ENCODE assay signal across 20 cellular contexts in genomic region chr12:81231574-81232368, GRCh38.
"Had no signal": no experiment of that assay in that cellular context is flagged by ENCODE, and none has a peak within 500 bp of the region (broad histone marks: within the 10 kb centered on the region; RNA-seq: fewer than 3 reads in every experiment).

No MANE protein-coding gene starts in this region.

- DNase-seq: activated CD4-positive, alpha-beta T cell treated with anti-CD3 and anti-CD28 coated beads, Interleukin-2, amount 50 U/mL, for 48 hours; activated CD4-positive, CD25-positive, alpha-beta regulatory T cell treated with anti-CD3 and anti-CD28 coated beads, Interleukin-2, amount 50 U/mL, for 72 hours; activated CD8-positive, alpha-beta memory T cell treated with anti-CD3 and anti-CD28 coated beads, Interleukin-2, amount 10 ng/mL, durations not matched to agents 7 days and 5 days; activated effector memory CD4-positive, alpha-beta T cell treated with anti-CD3 and anti-CD28 coated beads, Interleukin-2, amount 50 U/mL, for 16 hours; activated T-cell treated with anti-CD3 and anti-CD28 coated beads, Interleukin-2, amount 50 U/mL, for 24 hours; amygdala; dermis blood vessel endothelial cell; endodermal cell; left cardiac atrium; mammary epithelial cell; naive thymus-derived CD4-positive, alpha-beta T cell; nucleus accumbens; spleen; stimulated activated CD4-positive, alpha-beta T cell treated with anti-CD3 and anti-CD28 coated beads, Interleukin-1b, Interleukin-23, amount 100 ng/mL, for 48 hours had no signal

- H3K27ac Mint-ChIP-seq: activated CD8-positive, alpha-beta memory T cell treated with anti-CD3 and anti-CD28 coated beads, Interleukin-2, amount 10 ng/mL, durations not matched to agents 7 days and 5 days; activated naive CD8-positive, alpha-beta T cell; activated T-cell treated with anti-CD3 and anti-CD28 coated beads, Interleukin-2, amount 50 U/mL, for 24 hours; brain; endodermal cell; naive thymus-derived CD4-positive, alpha-beta T cell; progenitor cell of endocrine pancreas; stimulated activated memory B cell treated with anti-CD40 and anti-IgM and Interleukin-4, amounts not matched to agents 10 μg/mL and 1 μg/mL and 100 μg/mL, for 72 hours; T-helper 2 cell treated with Interferon-gamma antibody and Interleukin-4, amounts not matched to agents 5 μg/mL and 100 μg/mL, for 36 hours had no signal

- H3K9me3 Mint-ChIP-seq: brain; endodermal cell; T-helper 2 cell treated with Interferon-gamma antibody and Interleukin-4, amounts not matched to agents 5 μg/mL and 100 μg/mL, for 36 hours had no signal

- H3K36me3 ChIP-seq: spleen had no signal

- H3K9me3 ChIP-seq: spleen, tibial nerve had no signal

- H3K36me3 Mint-ChIP-seq: activated CD8-positive, alpha-beta memory T cell treated with anti-CD3 and anti-CD28 coated beads, Interleukin-2, amount 10 ng/mL, durations not matched to agents 7 days and 5 days; activated naive CD8-positive, alpha-beta T cell; brain; naive thymus-derived CD4-positive, alpha-beta T cell; stimulated activated memory B cell treated with anti-CD40 and anti-IgM and Interleukin-4, amounts not matched to agents 10 μg/mL and 1 μg/mL and 100 μg/mL, for 72 hours had no signal

- H3K4me3 ChIP-seq: spleen, tibial nerve had no signal

- H3K27me3 Mint-ChIP-seq: activated CD8-positive, alpha-beta memory T cell treated with anti-CD3 and anti-CD28 coated beads, Interleukin-2, amount 10 ng/mL, durations not matched to agents 7 days and 5 days; activated naive CD8-positive, alpha-beta T cell; activated T-cell treated with anti-CD3 and anti-CD28 coated beads, Interleukin-2, amount 50 U/mL, for 24 hours; naive thymus-derived CD4-positive, alpha-beta T cell; progenitor cell of endocrine pancreas; stimulated activated memory B cell treated with anti-CD40 and anti-IgM and Interleukin-4, amounts not matched to agents 10 μg/mL and 1 μg/mL and 100 μg/mL, for 72 hours had no signal

- H3K27ac ChIP-seq: spleen, tibial nerve had no signal

- H3K27me3 ChIP-seq: spleen, tibial nerve had no signal

- H3K4me1 ChIP-seq: spleen, tibial nerve had no signal

- H3K4me3 Mint-ChIP-seq: activated CD8-positive, alpha-beta memory T cell treated with anti-CD3 and anti-CD28 coated beads, Interleukin-2, amount 10 ng/mL, durations not matched to agents 7 days and 5 days; activated naive CD8-positive, alpha-beta T cell; activated T-cell treated with anti-CD3 and anti-CD28 coated beads, Interleukin-2, amount 50 U/mL, for 24 hours; brain; endodermal cell; naive thymus-derived CD4-positive, alpha-beta T cell; stimulated activated memory B cell treated with anti-CD40 and anti-IgM and Interleukin-4, amounts not matched to agents 10 μg/mL and 1 μg/mL and 100 μg/mL, for 72 hours; T-helper 2 cell treated with Interferon-gamma antibody and Interleukin-4, amounts not matched to agents 5 μg/mL and 100 μg/mL, for 36 hours had no signal

- H3K4me1 Mint-ChIP-seq: activated CD8-positive, alpha-beta memory T cell treated with anti-CD3 and anti-CD28 coated beads, Interleukin-2, amount 10 ng/mL, durations not matched to agents 7 days and 5 days; naive thymus-derived CD4-positive, alpha-beta T cell; stimulated activated memory B cell treated with anti-CD40 and anti-IgM and Interleukin-4, amounts not matched to agents 10 μg/mL and 1 μg/mL and 100 μg/mL, for 72 hours had no signal
